Comparison of ENCODE assay signal across 30 cellular contexts in the genomic region with DNA sequence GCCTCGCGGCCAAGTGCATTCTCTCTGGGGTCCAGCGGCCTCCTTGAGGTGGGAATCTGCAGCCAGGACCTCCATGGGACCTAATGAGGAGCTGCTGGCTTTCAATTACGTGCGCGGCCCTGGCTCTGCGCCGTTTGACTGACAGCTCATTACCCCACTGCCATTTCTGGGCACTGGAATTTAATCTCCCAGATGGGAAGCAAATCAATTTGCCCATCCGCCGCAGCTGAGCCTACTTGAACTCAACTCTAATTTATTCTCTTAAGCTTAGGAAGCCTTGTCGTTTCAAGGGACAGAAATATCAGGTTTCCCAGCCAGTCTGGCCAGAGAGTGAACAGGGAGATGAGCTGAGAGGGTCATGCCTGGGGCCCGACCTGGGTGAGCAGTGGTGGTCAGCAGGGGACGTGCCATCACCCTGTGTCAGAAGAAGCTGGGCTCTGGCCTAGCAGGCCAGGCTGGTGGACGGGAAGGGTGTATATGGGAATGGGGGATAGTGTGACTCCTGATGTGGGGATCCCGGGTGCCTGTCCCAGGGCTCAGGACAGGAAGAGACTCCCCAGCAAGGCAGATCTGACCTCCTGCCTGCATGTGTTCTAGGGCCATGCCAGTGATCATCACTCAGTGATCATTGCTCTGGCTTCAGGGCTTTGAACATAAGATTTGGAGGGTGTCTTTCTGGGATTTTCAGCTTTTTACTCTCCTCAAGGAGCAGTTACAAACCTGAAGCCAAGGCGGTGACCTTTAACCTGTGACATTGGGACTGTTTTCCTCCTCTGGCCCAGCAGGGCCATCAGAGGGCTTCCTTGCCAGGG.
DNase-seq lines count a peak whose midpoint lies in the region; ATAC-seq and TF ChIP-seq lines count a peak whose summit lies in the region.
"Had no signal": no experiment of that assay in that cellular context is flagged by ENCODE, and none has a peak within 500 bp of the region (broad histone marks: within the 10 kb centered on the region; RNA-seq: fewer than 3 reads in every experiment).

No MANE protein-coding gene starts in this region.

- no peak overlapping the region for H3K23ac ChIP-seq in IMR-90 (ENCODE audit: low read depth, low read length)

- H3K79me1 ChIP-seq in IMR-90 (ENCODE audit: low read depth in 1 of 2, low read length in 2 of 2): peaks cover 0 to 16% of the 10 kb centered on the region in 2 experiments; a peak in 2 of 4 replicates

- no peak overlapping the region for H2AK9ac ChIP-seq in IMR-90 (replicated peaks; ENCODE audit: low read depth, low read length, poor library complexity)

- H3K9me1 ChIP-seq in IMR-90 (ENCODE audit: insufficient read depth, low read length): peaks cover 13% of the 10 kb centered on the region

- 91% methylated on average over 8 of the region's 16 CpGs; no CpG with 5 or more reads in 1 of the 2 experiments for WGBS in IMR-90 (ENCODE audit: extremely low coverage in 2 of 2, insufficient read length in 1 of 2), 2 experiments

- H4K5ac ChIP-seq in IMR-90 (ENCODE audit: low read depth, low read length): no peak overlapping the region

- H3K27me3 Mint-ChIP-seq in nephron progenitor cell (ENCODE audit: low read depth, poor library complexity): no peaks in the 10 kb centered on the region
- H3K27me3 Mint-ChIP-seq: naive thymus-derived CD4-positive, alpha-beta T cell; stimulated activated naive CD8-positive, alpha-beta T cell treated with anti-CD3 and anti-CD28 coated beads, Interleukin-15, amount 100 ng/mL, for 72 hours had no signal

- H2BK15ac ChIP-seq in IMR-90 (ENCODE audit: low read depth, low read length): peak overlapping the region; percentile 7; the same call in 1 of the 3 replicates

- H3K4me1 Mint-ChIP-seq in nephron progenitor cell: peaks cover 47% of the 10 kb centered on the region

- H3K4me2 ChIP-seq in IMR-90 (ENCODE audit: low read depth, low read length): no peak overlapping the region
- H3K4me2 ChIP-seq: smooth muscle cell had no signal

- H4K20me1 ChIP-seq in IMR-90 (ENCODE audit: insufficient read depth, low read length): no peaks in the 10 kb centered on the region

- H2AFZ ChIP-seq in IMR-90 (replicated peaks; ENCODE audit: low read length, poor library complexity): no peak overlapping the region

- ATAC-seq in IMR-90 (ENCODE audit: low read depth) (no peak), HG02970 (IDR thresholded peaks at IDR 0.05; ENCODE audit: low FRiP score, unreplicated experiment) (no peak), HG02571 (IDR thresholded peaks at IDR 0.05; ENCODE audit: unreplicated experiment) (no peak)
- ATAC-seq: body of pancreas; CD8-positive, alpha-beta T cell; left ventricle myocardium superior; naive thymus-derived CD4-positive, alpha-beta T cell had no signal

- H2AK5ac ChIP-seq in IMR-90 (ENCODE audit: low read depth, low read length): peak overlapping the region; percentile 54; the same call in 1 of the 2 replicates

- DNase-seq in NCI-H2107 treated with DMSO at 0.1 percent for 48 hours (lab: John Stamatoyannopoulos, UW; ENCODE audit: unreplicated experiment) (peak; percentile 27), NCI-H2107 (lab: John Stamatoyannopoulos, UW) (no peak), IMR-90 (no peak), SK-N-DZ (ENCODE audit: low spot score) (peak; percentile 50), nephron progenitor cell (no peak), T-helper 9 cell (no peak)
- DNase-seq: activated CD4-positive, alpha-beta T cell treated with anti-CD3 and anti-CD28 coated beads for 1 hour; activated CD8-positive, alpha-beta memory T cell treated with anti-CD3 and anti-CD28 coated beads for 24 hours; activated naive CD4-positive, alpha-beta T cell; activated T-cell treated with anti-CD3 and anti-CD28 coated beads, Interleukin-2, amount 50 U/mL, for 1 hour; body of pancreas; CD8-positive, alpha-beta T cell; cerebellar nuclear complex; DMS53; GDM1; islet precursor cell; Karpas-422; left ventricle myocardium superior; midbrain; naive thymus-derived CD4-positive, alpha-beta T cell; NCI-H1436; NCI-H526 treated with DMSO at 0.1 percent for 48 hours; stimulated activated CD4-positive, alpha-beta T cell treated with anti-CD3 and anti-CD28 coated beads, Interleukin-1b, Interleukin-23, amount 100 ng/mL, for 48 hours; stimulated activated CD8-positive, alpha-beta memory T cell treated with anti-CD3 and anti-CD28 coated beads, Interleukin-4, amount 100 ng/mL, for 48 hours; stimulated activated naive CD8-positive, alpha-beta T cell treated with anti-CD3 and anti-CD28 coated beads, Interleukin-15, amount 100 ng/mL, for 72 hours; T-helper 1 cell had no signal

- no peak for TF ChIP-seq POLR2A in IMR-90 (IDR thresholded peaks at IDR 0.05; ENCODE audit: low read depth, low read length)

- H2BK5ac ChIP-seq in IMR-90 (ENCODE audit: low read depth, low read length, poor library complexity, severe bottlenecking): no peak overlapping the region

- in situ Hi-C loops in IMR-90 (cut with MboI; ENCODE audit: low sequenced_read_pairs): no loop called here

- H4K8ac ChIP-seq in IMR-90 (ENCODE audit: low read depth in 2 of 2, low read length in 2 of 2): peak overlapping the region; percentile 9 to 36; a peak in 1 of 4 replicates

- H2BK20ac ChIP-seq in IMR-90 (ENCODE audit: low read depth, low read length): 0 out of 2 replicates have a peak overlapping the region, but pooled peaks have one; percentile 3

- no peaks in the 10 kb centered on the region for H3K36me3 Mint-ChIP-seq in nephron progenitor cell (ENCODE audit: low read depth)

- no TSS peak for BruUV-seq in IMR-90 (replicated peaks; lab: Mats Ljungman, UMichigan)

- peak overlapping the region; percentile 50 for H3K4me3 Mint-ChIP-seq in nephron progenitor cell
- H3K4me3 Mint-ChIP-seq: CD8-positive, alpha-beta T cell; stimulated activated naive CD8-positive, alpha-beta T cell treated with anti-CD3 and anti-CD28 coated beads, Interleukin-15, amount 100 ng/mL, for 72 hours had no signal

- H3K4me1 ChIP-seq in IMR-90 (ENCODE audit: control insufficient read depth, insufficient read depth, low read length): peaks cover 18% of the 10 kb centered on the region
- H3K4me1 ChIP-seq: body of pancreas, SJSA1 had no signal

- no peaks in the 10 kb centered on the region for H3K27me3 ChIP-seq in IMR-90 (ENCODE audit: control insufficient read depth, insufficient read depth, low read length)
- H3K27me3 ChIP-seq: body of pancreas, SJSA1 had no signal

- TF ChIP-seq CTCF in IMR-90 (conservative IDR thresholded peaks at IDR 0.05; ENCODE audit: low read depth, low read length) (no peak), nephron progenitor cell (IDR thresholded peaks at IDR 0.05) (no peak)

- intact Hi-C loops in IMR-90 (cut with micrococcal nuclease): no loop called here

- peak overlapping the region; percentile 67 for H3K4ac ChIP-seq in IMR-90 (ENCODE audit: low read depth, low read length)

- no peaks in the 10 kb centered on the region for H3K9me3 ChIP-seq in IMR-90 (ENCODE audit: control insufficient read depth, insufficient read depth, low read length)
- H3K9me3 ChIP-seq: body of pancreas, SJSA1 had no signal

- peak overlapping the region; percentile 3; the same call in 1 of the 2 replicates for H3K14ac ChIP-seq in IMR-90 (replicated peaks; ENCODE audit: low read depth, low read length)

- POLR2A ChIA-PET in IMR-90 (lab: Charles Lee; ENCODE audit: unreplicated experiment): no interaction called here

- peak overlapping the region; percentile 19; the same call in 1 of the 2 replicates for H4K91ac ChIP-seq in IMR-90 (ENCODE audit: insufficient read depth, low read depth, low read length)

- H3K18ac ChIP-seq in IMR-90 (ENCODE audit: low read depth, low read length): no peak overlapping the region

- H3K56ac ChIP-seq in IMR-90 (ENCODE audit: extremely low read depth, insufficient read depth, low read length): no peak overlapping the region

- dilution Hi-C loops in IMR-90 (cut with HindIII; ENCODE audit: low sequenced_read_pairs, unreplicated experiment): no loop called here

- H3K27ac Mint-ChIP-seq in nephron progenitor cell: peak overlapping the region; percentile 70
- H3K27ac Mint-ChIP-seq: CD8-positive, alpha-beta T cell had no signal

- peak overlapping the region; percentile 13; the same call in 1 of the 2 replicates for H2BK120ac ChIP-seq in IMR-90 (ENCODE audit: low read depth, low read length)

- no peak for TF ChIP-seq RAD21 in IMR-90 (IDR thresholded peaks at IDR 0.05; ENCODE audit: low read length)

- no peak overlapping the region for H3K4me3 ChIP-seq in IMR-90 (ENCODE audit: insufficient read depth, low read depth, low read length)
- H3K4me3 ChIP-seq: body of pancreas, SJSA1, smooth muscle cell had no signal

- no peak overlapping the region for H3K27ac ChIP-seq in IMR-90 (ENCODE audit: insufficient read depth, low read length)
- H3K27ac ChIP-seq: body of pancreas, SJSA1 had no signal

- CTCF ChIA-PET in IMR-90 (lab: Yijun Ruan, JAX): no interaction called here

- H3K9ac ChIP-seq in IMR-90 (ENCODE audit: low read depth, low read length): no peak overlapping the region

- H3K9me3 Mint-ChIP-seq in nephron progenitor cell: no peaks in the 10 kb centered on the region
- H3K9me3 Mint-ChIP-seq: CD8-positive, alpha-beta T cell; naive thymus-derived CD4-positive, alpha-beta T cell; stimulated activated naive CD8-positive, alpha-beta T cell treated with anti-CD3 and anti-CD28 coated beads, Interleukin-15, amount 100 ng/mL, for 72 hours had no signal

- H3K36me3 ChIP-seq in IMR-90 (ENCODE audit: control insufficient read depth, insufficient read depth, low read length): peaks cover 6% of the 10 kb centered on the region; the same call in 1 of the 2 replicates

TF ChIP-seq in IMR-90, 13 proteins besides CTCF, POLR2A, EP300 and RAD21 (continues in another document):
- TF ChIP-seq MAFK (IDR thresholded peaks at IDR 0.05; ENCODE audit: low read depth, low read length): no peak
- no peak for TF ChIP-seq BHLHE40 (IDR thresholded peaks at IDR 0.05; ENCODE audit: low read depth, low read length)
- TF ChIP-seq MAZ (IDR thresholded peaks at IDR 0.05; ENCODE audit: borderline replicate concordance, low read depth, low read length): no peak
- TF ChIP-seq CEBPB (IDR thresholded peaks at IDR 0.05; ENCODE audit: low read depth, low read length): no peak
- TF ChIP-seq MXI1 (IDR thresholded peaks at IDR 0.05; ENCODE audit: borderline replicate concordance, low read depth, low read length): no peak
- TF ChIP-seq SMC3 (IDR thresholded peaks at IDR 0.05; ENCODE audit: low read depth, low read length): no peak
- TF ChIP-seq, protein P1, sequence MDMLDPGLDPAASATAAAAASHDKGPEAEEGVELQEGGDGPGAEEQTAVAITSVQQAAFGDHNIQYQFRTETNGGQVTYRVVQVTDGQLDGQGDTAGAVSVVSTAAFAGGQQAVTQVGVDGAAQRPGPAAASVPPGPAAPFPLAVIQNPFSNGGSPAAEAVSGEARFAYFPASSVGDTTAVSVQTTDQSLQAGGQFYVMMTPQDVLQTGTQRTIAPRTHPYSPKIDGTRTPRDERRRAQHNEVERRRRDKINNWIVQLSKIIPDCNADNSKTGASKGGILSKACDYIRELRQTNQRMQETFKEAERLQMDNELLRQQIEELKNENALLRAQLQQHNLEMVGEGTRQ (IDR thresholded peaks at IDR 0.05; ENCODE audit: low read depth, low read length): no peak
- no peak for TF ChIP-seq RCOR1 (IDR thresholded peaks at IDR 0.05; ENCODE audit: insufficient replicate concordance, low read length)

Comparison
In these comparisons a context has a peak if more than half of its experiments do, and no peak if none do; other contexts are left out.
1. DNase-seq: peak in NCI-H2107 treated with DMSO at 0.1 percent for 48 hours (single experiment) and SK-N-DZ (single experiment); none in NCI-H2107 (single experiment), IMR-90 (single experiment), nephron progenitor cell (single experiment) and T-helper 9 cell (single experiment).